Comparison of ENCODE assay signal across 8 cellular contexts in the genomic region with DNA sequence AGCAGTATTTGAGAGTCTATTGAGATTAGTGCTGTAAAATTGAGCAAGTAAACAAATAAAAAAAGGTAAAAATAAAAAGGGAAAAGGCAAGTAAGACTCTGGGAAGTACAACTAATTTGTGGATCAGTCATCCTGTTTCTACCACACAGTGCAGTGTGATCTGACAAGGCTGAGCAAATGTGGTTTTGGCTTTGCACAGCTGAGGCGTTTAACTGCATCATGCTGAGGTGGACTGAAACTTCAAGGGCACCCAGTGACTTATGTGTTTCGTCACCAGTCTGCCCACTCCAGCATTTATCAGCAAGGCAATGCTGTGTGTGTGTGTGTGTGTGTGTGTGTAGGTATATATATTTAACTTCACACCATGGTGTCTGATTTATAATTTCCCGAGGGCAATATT.
DNase-seq lines count a peak whose midpoint lies in the region; TF ChIP-seq lines count a peak whose summit lies in the region.

No MANE protein-coding gene starts in this region.

- H3K36me3 Mint-ChIP-seq in endodermal cell (ENCODE audit: low read depth), result no peaks in the 10 kb centered on the region

- no peak overlapping the region for H3K4me3 Mint-ChIP-seq in endodermal cell

- H3K9me3 Mint-ChIP-seq in endodermal cell, result no peaks in the 10 kb centered on the region

- H3K27ac Mint-ChIP-seq in endodermal cell, result no peak overlapping the region

- H3K4me1 ChIP-seq in endodermal cell (ENCODE audit: control insufficient read depth, insufficient read depth, low read length), result no peaks in the 10 kb centered on the region

- no peaks in the 10 kb centered on the region for H3K9me3 ChIP-seq in endodermal cell (ENCODE audit: control insufficient read depth, low read length)

- no peak for TF ChIP-seq CTCF in endodermal cell (conservative IDR thresholded peaks at IDR 0.05)

- H3K27me3 ChIP-seq in H7 (ENCODE audit: control insufficient read depth, insufficient read depth, low read length) (no peaks in the 10 kb centered on the region), endodermal cell (ENCODE audit: control insufficient read depth, insufficient read depth, low read length, poor library complexity, severe bottlenecking) (peaks cover 11% of the 10 kb centered on the region)

- peaks cover 22% of the 10 kb centered on the region for H3K4me1 Mint-ChIP-seq in endodermal cell

- no peak overlapping the region for H3K4me3 ChIP-seq in H7 (ENCODE audit: insufficient read depth, low read depth, low read length)
- H3K4me3 ChIP-seq in endodermal cell (ENCODE audit: low read length), result no peak overlapping the region

- H3K9ac ChIP-seq in endodermal cell (ENCODE audit: extremely low read depth, low read length, poor library complexity, severe bottlenecking), result no peak overlapping the region

- 99% methylated on average over 3 of the region's 3 CpGs; no CpG with 5 or more reads in 1 of the 2 experiments for whole genome bisulfite sequencing in endodermal cell (ENCODE audit: insufficient coverage in 1 of 2, insufficient read length in 1 of 2), 2 experiments

- peaks cover 14% of the 10 kb centered on the region for H3K27me3 Mint-ChIP-seq in endodermal cell (ENCODE audit: insufficient read depth)

- no peak overlapping the region for H3K27ac ChIP-seq in endodermal cell (ENCODE audit: low read depth, low read length)

- no peaks in the 10 kb centered on the region for H3K36me3 ChIP-seq in H7 (replicated peaks; ENCODE audit: control insufficient read depth, insufficient read depth, low read length)
- H3K36me3 ChIP-seq in endodermal cell (ENCODE audit: control insufficient read depth, insufficient read depth, low read length), result no peaks in the 10 kb centered on the region

- DNase-seq in activated naive CD4-positive, alpha-beta T cell treated with Interleukin-2 at 50 U/mL for 16 hours, result peak; percentile 78
- no peak for DNase-seq in activated naive CD4-positive, alpha-beta T cell (lab: John Stamatoyannopoulos, UW)
- peak; percentile 79 for DNase-seq in MV-4-11 (lab: John Stamatoyannopoulos, UW)
- peak; percentile 62 for DNase-seq in activated naive CD4-positive, alpha-beta T cell treated with anti-CD3 and anti-CD28 coated beads, Interleukin-2, amount 50 U/mL, for 16 hours
- peak; percentile 54 for DNase-seq in stimulated activated CD8-positive, alpha-beta memory T cell treated with anti-CD3 and anti-CD28 coated beads, Interleukin-4, amount 100 ng/mL, for 24 hours (ENCODE audit: low read depth)
- no peak for DNase-seq in NCI-H187 (lab: John Stamatoyannopoulos, UW)
- DNase-seq in H7, result no peak
- DNase-seq in endodermal cell, result no peak

Comparison
In these comparisons a context has a peak if more than half of its experiments do, and no peak if none do; other contexts are left out.
1. DNase-seq: peak in activated naive CD4-positive, alpha-beta T cell treated with Interleukin-2 at 50 U/mL for 16 hours (single experiment), MV-4-11 (single experiment), activated naive CD4-positive, alpha-beta T cell treated with anti-CD3 and anti-CD28 coated beads, Interleukin-2, amount 50 U/mL, for 16 hours (single experiment) and stimulated activated CD8-positive, alpha-beta memory T cell treated with anti-CD3 and anti-CD28 coated beads, Interleukin-4, amount 100 ng/mL, for 24 hours (single experiment); none in activated naive CD4-positive, alpha-beta T cell (0 of 4), NCI-H187 (0 of 2), H7 (single experiment) and endodermal cell (single experiment).